ENCODE assay signal across 1 cellular context in the genomic region with DNA sequence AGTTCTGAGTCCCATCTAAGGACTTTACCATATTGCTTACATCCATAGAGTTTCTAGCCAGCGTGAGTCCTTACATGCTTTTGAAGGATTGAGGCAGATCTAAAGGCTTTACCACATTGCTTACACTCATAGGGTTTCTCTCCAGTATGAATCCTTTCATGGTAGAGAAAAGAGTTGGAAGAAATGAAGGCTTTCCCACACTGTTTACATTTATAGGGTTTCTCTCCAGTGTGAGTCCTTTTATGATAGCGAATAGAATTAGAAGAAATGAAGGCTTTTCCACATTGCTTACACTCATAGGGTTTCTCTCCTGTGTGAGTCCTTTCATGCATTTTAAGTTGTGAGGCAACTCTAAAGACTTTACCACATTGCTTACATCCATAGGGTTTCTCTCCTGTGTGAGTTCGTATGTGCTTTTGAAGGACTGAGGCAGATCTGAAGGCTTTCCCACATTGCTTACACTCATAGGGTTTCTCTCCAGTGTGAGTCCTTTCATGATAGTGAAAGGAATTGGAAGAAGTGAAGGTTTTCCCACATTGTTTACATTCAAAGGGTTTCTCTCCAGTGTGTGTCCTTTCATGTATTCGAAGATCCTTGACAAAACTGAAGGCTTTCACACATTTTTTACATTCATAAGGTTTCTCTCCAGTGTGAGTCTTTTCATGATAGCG.
TF ChIP-seq lines count a peak whose summit lies in the region.

No MANE protein-coding gene starts in this region.

TF ChIP-seq in endothelial cell of umbilical vein, 7 proteins besides CTCF, POLR2A, EP300 and RAD21:
- TF ChIP-seq FOS (IDR thresholded peaks at IDR 0.05; ENCODE audit: borderline replicate concordance, insufficient read depth, low read length) (no peak), MYC (IDR thresholded peaks at IDR 0.05; ENCODE audit: low read depth, low read length) (no peak), GATA2 (IDR thresholded peaks at IDR 0.05; ENCODE audit: insufficient read depth, insufficient read length, low read depth, low read length) (no peak), EZH2 (IDR thresholded peaks at IDR 0.05; ENCODE audit: borderline replicate concordance, low read depth, low read length, severe bottlenecking) (no peak), POLR2AphosphoS5 (IDR thresholded peaks at IDR 0.05; ENCODE audit: insufficient read depth, low read depth, low read length) (no peak), JUN (IDR thresholded peaks at IDR 0.05; ENCODE audit: borderline replicate concordance, insufficient read depth, insufficient read length, low read depth) (no peak)
- TF ChIP-seq, protein P1, sequence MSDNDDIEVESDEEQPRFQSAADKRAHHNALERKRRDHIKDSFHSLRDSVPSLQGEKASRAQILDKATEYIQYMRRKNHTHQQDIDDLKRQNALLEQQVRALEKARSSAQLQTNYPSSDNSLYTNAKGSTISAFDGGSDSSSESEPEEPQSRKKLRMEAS (IDR thresholded peaks at IDR 0.05; ENCODE audit: insufficient read depth, insufficient read length): no peak
